In the genomic region with DNA sequence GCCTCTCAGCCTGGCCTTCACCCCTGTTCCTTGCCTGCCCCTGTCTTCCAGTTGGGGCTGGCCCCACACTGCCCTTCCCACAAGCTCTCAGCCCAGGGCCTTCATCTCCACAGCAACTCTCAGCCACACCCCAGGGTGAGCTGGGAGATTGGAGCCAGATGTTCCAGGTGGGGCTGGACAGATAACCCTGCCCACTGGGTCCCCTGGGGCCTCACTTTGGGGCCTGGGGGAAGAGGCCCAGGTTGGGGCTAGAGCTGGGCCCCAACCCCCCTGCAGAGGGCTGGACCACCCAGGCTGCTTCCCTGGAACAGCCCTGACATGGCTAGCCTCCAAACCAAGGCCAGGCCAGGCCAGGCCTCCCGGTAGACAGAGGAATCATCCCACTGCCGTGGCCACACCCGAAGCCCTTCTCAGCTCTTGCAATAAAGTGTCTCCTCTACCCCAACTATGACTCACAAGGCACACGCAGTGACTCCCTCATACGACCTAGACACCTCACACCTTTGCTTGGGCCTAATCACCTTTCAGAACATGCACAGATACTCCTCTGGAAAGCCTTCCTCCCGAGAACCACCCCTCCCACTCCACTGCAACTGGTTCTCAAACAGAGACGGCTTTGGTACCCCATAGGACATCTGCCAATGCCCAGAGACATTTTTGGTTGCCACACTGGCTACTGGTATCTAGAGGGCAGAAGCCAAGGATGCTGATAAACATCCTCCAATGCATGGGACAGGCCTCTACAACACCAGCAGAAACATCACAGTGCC, we compare ENCODE assay signal across 8 cellular contexts. TPM values are rescaled to one million over a fixed set of nuclear protein-coding genes. Genes with fewer than 3 reads are reported as not detected.
DNase-seq lines count a peak whose midpoint lies in the region; ATAC-seq and TF ChIP-seq lines count a peak whose summit lies in the region.

No MANE protein-coding gene starts in this region.

- ATAC-seq in activated CD8-positive, alpha-beta T cell treated with anti-CD3 and anti-CD28 coated beads for 36 hours, result peak; percentile 45
- peak; percentile 41 for ATAC-seq in stimulated activated naive CD8-positive, alpha-beta T cell treated with anti-CD3 and anti-CD28 coated beads, Interleukin-15, amount 100 ng/mL, for 72 hours

- DNase-seq in stimulated activated CD4-positive, alpha-beta T cell treated with anti-CD3 and anti-CD28 coated beads, Interleukin-15, amount 100 ng/mL, for 24 hours, result peak; percentile 39
- no peak for DNase-seq in stimulated activated CD4-positive, alpha-beta T cell treated with anti-CD3 and anti-CD28 coated beads, Interleukin-2, amount 100 ng/mL, for 24 hours
- DNase-seq in activated CD8-positive, alpha-beta T cell treated with anti-CD3 and anti-CD28 coated beads for 36 hours, result peak; percentile 60
- DNase-seq in foreskin fibroblast (peak; percentile 79 to 88), COLO668 (lab: John Stamatoyannopoulos, UW; ENCODE audit: unreplicated experiment) (no peak), NCI-H1436 treated with DMSO at 0.1 percent for 48 hours (lab: John Stamatoyannopoulos, UW) (no peak), dermis blood vessel endothelial cell (no peak)
- peak; percentile 25 to 54 for DNase-seq in stimulated activated naive CD8-positive, alpha-beta T cell treated with anti-CD3 and anti-CD28 coated beads, Interleukin-15, amount 100 ng/mL, for 72 hours

- no peak overlapping the region for H3K4me3 Mint-ChIP-seq in activated CD8-positive, alpha-beta T cell treated with anti-CD3 and anti-CD28 coated beads for 36 hours
- H3K4me3 Mint-ChIP-seq in stimulated activated naive CD8-positive, alpha-beta T cell treated with anti-CD3 and anti-CD28 coated beads, Interleukin-15, amount 100 ng/mL, for 72 hours, result peak overlapping the region; percentile 30 to 54

- CTCF ChIA-PET in activated CD8-positive, alpha-beta T cell treated with anti-CD3 and anti-CD28 coated beads for 36 hours (lab: Charles Lee), result interaction anchor here (1.0 to 5.2 kb wide), 5 partner anchors 11 to 137 kb away, joined by 3 to 29 read pairs (median 7); no protein-coding TSS in a partner anchor

- no peak overlapping the region for H3K4me3 ChIP-seq in foreskin fibroblast (ENCODE audit: low read depth in 1 of 2, low read length in 2 of 2)

- H3K4me1 Mint-ChIP-seq in activated CD8-positive, alpha-beta T cell treated with anti-CD3 and anti-CD28 coated beads for 36 hours (ENCODE audit: low read depth), result peaks cover 94% of the 10 kb centered on the region
- H3K4me1 Mint-ChIP-seq in stimulated activated naive CD8-positive, alpha-beta T cell treated with anti-CD3 and anti-CD28 coated beads, Interleukin-15, amount 100 ng/mL, for 72 hours, result peaks cover 100% of the 10 kb centered on the region

- no peaks in the 10 kb centered on the region for H3K27me3 Mint-ChIP-seq in activated CD8-positive, alpha-beta T cell treated with anti-CD3 and anti-CD28 coated beads for 36 hours
- H3K27me3 Mint-ChIP-seq in stimulated activated naive CD8-positive, alpha-beta T cell treated with anti-CD3 and anti-CD28 coated beads, Interleukin-15, amount 100 ng/mL, for 72 hours, result no peaks in the 10 kb centered on the region

- intact Hi-C loops in activated CD8-positive, alpha-beta T cell treated with anti-CD3 and anti-CD28 coated beads for 36 hours (cut with micrococcal nuclease), result no loop called here

- TF ChIP-seq CTCF in activated CD8-positive, alpha-beta T cell treated with anti-CD3 and anti-CD28 coated beads for 36 hours (IDR thresholded peaks at IDR 0.05), result no peak
- no peak for TF ChIP-seq CTCF in foreskin fibroblast (IDR thresholded peaks at IDR 0.05; ENCODE audit: low read depth, low read length)

- POLR2A ChIA-PET in activated CD8-positive, alpha-beta T cell treated with anti-CD3 and anti-CD28 coated beads for 36 hours (lab: Charles Lee), result interaction anchor here (0.7 to 5.0 kb wide), 13 partner anchors 8 to 128 kb away, joined by 3 to 39 read pairs (median 5); partner anchors contain the start of gene ZNF691

- peak overlapping the region; percentile 79 for H3K27ac Mint-ChIP-seq in activated CD8-positive, alpha-beta T cell treated with anti-CD3 and anti-CD28 coated beads for 36 hours
- H3K27ac Mint-ChIP-seq in stimulated activated naive CD8-positive, alpha-beta T cell treated with anti-CD3 and anti-CD28 coated beads, Interleukin-15, amount 100 ng/mL, for 72 hours, result peak overlapping the region; percentile 87 to 95

- peaks cover 79% of the 10 kb centered on the region for H3K36me3 Mint-ChIP-seq in activated CD8-positive, alpha-beta T cell treated with anti-CD3 and anti-CD28 coated beads for 36 hours (ENCODE audit: low read depth)

- H3K9me3 Mint-ChIP-seq in activated CD8-positive, alpha-beta T cell treated with anti-CD3 and anti-CD28 coated beads for 36 hours, result no peaks in the 10 kb centered on the region
- H3K9me3 Mint-ChIP-seq in stimulated activated naive CD8-positive, alpha-beta T cell treated with anti-CD3 and anti-CD28 coated beads, Interleukin-15, amount 100 ng/mL, for 72 hours, result no peaks in the 10 kb centered on the region

RNA-seq across cellular contexts. Expression of gene SLC2A1, which starts 22.2 kb away (rescaled TPM):
- total RNA-seq in activated CD8-positive, alpha-beta T cell treated with anti-CD3 and anti-CD28 coated beads for 36 hours, result 100 to 1,000 TPM; 158 to 162 TPM
- 28.6 and 38.3 TPM in 2 replicates for total RNA-seq in dermis blood vessel endothelial cell

Comparison
In these comparisons a context has a peak if more than half of its experiments do, and no peak if none do; other contexts are left out.
1. DNase-seq: peak in stimulated activated CD4-positive, alpha-beta T cell treated with anti-CD3 and anti-CD28 coated beads, Interleukin-15, amount 100 ng/mL, for 24 hours (single experiment), activated CD8-positive, alpha-beta T cell treated with anti-CD3 and anti-CD28 coated beads for 36 hours (single experiment), foreskin fibroblast (2 of 2) and stimulated activated naive CD8-positive, alpha-beta T cell treated with anti-CD3 and anti-CD28 coated beads, Interleukin-15, amount 100 ng/mL, for 72 hours (2 of 2); none in stimulated activated CD4-positive, alpha-beta T cell treated with anti-CD3 and anti-CD28 coated beads, Interleukin-2, amount 100 ng/mL, for 24 hours (0 of 2), COLO668 (single experiment), NCI-H1436 treated with DMSO at 0.1 percent for 48 hours (single experiment) and dermis blood vessel endothelial cell (single experiment).